Comparison of ENCODE assay signal across 19 cellular contexts in the genomic region with DNA sequence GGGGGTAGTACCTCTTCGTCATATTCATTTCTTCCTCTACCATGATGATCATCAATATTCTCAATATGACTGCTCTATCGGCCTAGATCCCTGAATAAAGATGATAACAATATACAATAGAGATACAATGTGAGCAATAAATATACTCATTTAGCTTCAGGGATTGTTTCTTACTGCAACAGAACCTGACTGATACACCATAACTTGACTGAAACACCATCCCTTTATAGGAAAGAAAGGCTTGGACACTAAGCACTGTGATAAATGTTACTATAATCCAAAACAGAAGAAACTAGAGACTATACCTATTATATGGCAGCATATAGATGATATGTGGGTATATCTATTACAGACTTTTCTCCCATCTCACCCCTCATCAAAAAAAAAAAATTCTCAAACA. TPM values are rescaled to one million over a fixed set of nuclear protein-coding genes. Genes with fewer than 3 reads are reported as not detected.
DNase-seq lines count a peak whose midpoint lies in the region; ATAC-seq, FAIRE-seq and TF ChIP-seq lines count a peak whose summit lies in the region.
"Had no signal": no experiment of that assay in that cellular context is flagged by ENCODE, and none has a peak within 500 bp of the region (broad histone marks: within the 10 kb centered on the region; RNA-seq: fewer than 3 reads in every experiment).

No MANE protein-coding gene starts in this region.

- no peak for TF ChIP-seq POLR2A in heart left ventricle (IDR thresholded peaks at IDR 0.05)
- no peak for TF ChIP-seq POLR2A in endothelial cell of umbilical vein (IDR thresholded peaks at IDR 0.05; ENCODE audit: low read depth, low read length)

- H4K20me1 ChIP-seq in endothelial cell of umbilical vein (replicated peaks; ENCODE audit: control insufficient read depth, extremely low read depth, insufficient read depth, low read length), result no peaks in the 10 kb centered on the region
- H4K20me1 ChIP-seq in osteoblast (ENCODE audit: insufficient read depth, low read length), result no peaks in the 10 kb centered on the region
- H4K20me1 ChIP-seq: BLaER1 treated with 17β-estradiol and CSF1 and Interleukin-3, amounts not matched to agents 10 nM and 100 nM had no signal

- H3K4me3 ChIP-seq in heart left ventricle (peak overlapping the region in 3 of 12 donors; percentile 63 to 80 (median 66)), endothelial cell of umbilical vein (replicated peaks in 1 of 3; ENCODE audit: insufficient read depth in 1 of 3, low read depth in 1 of 3, low read length in 3 of 3) (no peak overlapping the region), osteoblast (ENCODE audit: insufficient read depth, low read length) (no peak overlapping the region), tibial artery (no peak overlapping the region)

- H3K27ac ChIP-seq in heart left ventricle (peak overlapping the region in 10 of 12 donors; percentile 82 to 97 (median 94)), endothelial cell of umbilical vein (ENCODE audit: insufficient read depth, low read depth, low read length) (peak overlapping the region; percentile 100), osteoblast (ENCODE audit: low read depth, low read length) (no peak overlapping the region), tibial artery (peak overlapping the region; percentile 79 to 82)
- H3K27ac ChIP-seq: BLaER1 treated with 17β-estradiol and CSF1 and Interleukin-3, amounts not matched to agents 10 nM and 100 nM had no signal

- H3K27me3 ChIP-seq in heart left ventricle (no peaks in the 10 kb centered on the region), endothelial cell of umbilical vein (ENCODE audit: control insufficient read depth in 2 of 2, insufficient read depth in 2 of 2, low read length in 2 of 2) (no peaks in the 10 kb centered on the region), osteoblast (ENCODE audit: insufficient read depth, low read length) (no peaks in the 10 kb centered on the region), tibial artery (no peaks in the 10 kb centered on the region)
- H3K27me3 ChIP-seq: BLaER1 treated with 17β-estradiol and CSF1 and Interleukin-3, amounts not matched to agents 10 nM and 100 nM had no signal

- no peak for ATAC-seq in heart left ventricle
- ATAC-seq in left cardiac atrium, result no peak
- ATAC-seq in HG02588 (IDR thresholded peaks at IDR 0.05; ENCODE audit: unreplicated experiment), result no peak

- intact Hi-C loops in heart left ventricle (cut with DNase I) (no loop called here), left cardiac atrium (cut with DNase I) (no loop called here), endothelial cell of umbilical vein (cut with micrococcal nuclease) (no loop called here), tibial artery (cut with DNase I; ENCODE audit: low total_unique reads) (no loop called here)

- H2AFZ ChIP-seq in endothelial cell of umbilical vein (ENCODE audit: low read depth, low read length), result no peak overlapping the region
- no peak overlapping the region for H2AFZ ChIP-seq in osteoblast (ENCODE audit: low read length)

- no TSS peak for BruUV-seq in endothelial cell of umbilical vein (replicated peaks; lab: Mats Ljungman, UMichigan)

- FAIRE-seq in endothelial cell of umbilical vein (lab: Jason Lieb, UNC), result no peak
- FAIRE-seq: H1, RCC 7860 had no signal

- dilution Hi-C loops in endothelial cell of umbilical vein (cut with MboI; ENCODE audit: extremely low pct_ligation_motif_present, low sequenced_read_pairs), result no loop called here

- no peaks in the 10 kb centered on the region for H3K9me3 ChIP-seq in heart left ventricle
- H3K9me3 ChIP-seq in endothelial cell of umbilical vein (replicated peaks; ENCODE audit: control insufficient read depth, insufficient read depth, low read length), result no peaks in the 10 kb centered on the region
- no peaks in the 10 kb centered on the region for H3K9me3 ChIP-seq in osteoblast (ENCODE audit: low read depth, low read length)
- no peaks in the 10 kb centered on the region for H3K9me3 ChIP-seq in tibial artery
- H3K9me3 ChIP-seq: BLaER1 treated with 17β-estradiol and CSF1 and Interleukin-3, amounts not matched to agents 10 nM and 100 nM had no signal

- 92 to 100% (median 97%) methylated on average over 2 of the region's 2 CpGs for WGBS in heart left ventricle, 4 donors

- H3K4me2 ChIP-seq in endothelial cell of umbilical vein (ENCODE audit: insufficient read depth, low read length), result peak overlapping the region; percentile 95
- H3K4me2 ChIP-seq in osteoblast (ENCODE audit: insufficient read depth, low read length), result peak overlapping the region; percentile 96

- peak overlapping the region; percentile 98 for H3K9ac ChIP-seq in endothelial cell of umbilical vein (replicated peaks; ENCODE audit: extremely low read depth, insufficient read depth, low read length)

- no peaks in the 10 kb centered on the region for H3K36me3 ChIP-seq in heart left ventricle
- no peaks in the 10 kb centered on the region for H3K36me3 ChIP-seq in endothelial cell of umbilical vein (ENCODE audit: control insufficient read depth in 2 of 2, extremely low read depth in 1 of 2, insufficient read depth in 2 of 2, low read length in 2 of 2)
- H3K36me3 ChIP-seq in osteoblast (ENCODE audit: insufficient read depth, low read length), result no peaks in the 10 kb centered on the region
- H3K36me3 ChIP-seq in tibial artery, result no peaks in the 10 kb centered on the region
- H3K36me3 ChIP-seq: BLaER1 treated with 17β-estradiol and CSF1 and Interleukin-3, amounts not matched to agents 10 nM and 100 nM had no signal

- H3K79me2 ChIP-seq in endothelial cell of umbilical vein (ENCODE audit: control insufficient read depth, insufficient read depth, low read length), result peaks cover 36% of the 10 kb centered on the region
- no peaks in the 10 kb centered on the region for H3K79me2 ChIP-seq in osteoblast (ENCODE audit: insufficient read depth, low read length)

- DNase-seq in heart left ventricle (no peak), left cardiac atrium (no peak), endothelial cell of umbilical vein (ENCODE audit: low read depth, low spot score) (no peak), osteoblast (ENCODE audit: insufficient read length, low spot score, missing footprints) (no peak), tibial artery (no peak), GOT3 (lab: John Stamatoyannopoulos, UW) (no peak), D341Med (ENCODE audit: low spot score) (no peak)
- DNase-seq: 8988T, DMS 273 treated with DMSO at 0.1 percent for 48 hours, HFFc6, Kasumi-1, NCI-H1930, NCI-H2171 treated with DMSO at 0.1 percent for 48 hours, NCI-H774 had no signal

- POLR2A ChIA-PET in endothelial cell of umbilical vein (lab: Charles Lee), result interaction anchor here (1.9 to 3.5 kb wide), 2 partner anchors 10 to 17 kb away, joined by 9 to 30 read pairs; no protein-coding TSS in a partner anchor

- CTCF ChIA-PET in endothelial cell of umbilical vein (lab: Charles Lee), result interaction anchor here (1.4 to 4.6 kb wide), 7 partner anchors 11 to 163 kb away, joined by 4 to 48 read pairs (median 10); no protein-coding TSS in a partner anchor

- no peaks in the 10 kb centered on the region for H3K9me1 ChIP-seq in endothelial cell of umbilical vein (replicated peaks; ENCODE audit: control insufficient read depth, extremely low read depth, insufficient read depth, low read length)

- H3K4me1 ChIP-seq in heart left ventricle (peaks cover 0 to 33% (median 4%) of the 10 kb centered on the region in 12 donors), endothelial cell of umbilical vein (ENCODE audit: control insufficient read depth, extremely low read depth, insufficient read depth, low read length) (peaks cover 28% of the 10 kb centered on the region), osteoblast (ENCODE audit: insufficient read depth, low read length) (peaks cover 16% of the 10 kb centered on the region), tibial artery (peaks cover 0 to 12% (median 7%) of the 10 kb centered on the region in 4 donors)

- TF ChIP-seq CTCF in heart left ventricle (IDR thresholded peaks at IDR 0.05), result no peak
- no peak for TF ChIP-seq CTCF in endothelial cell of umbilical vein (IDR thresholded peaks at IDR 0.05; ENCODE audit: extremely low read depth in 1 of 2, insufficient read depth in 1 of 2, low read depth in 1 of 2, low read length in 2 of 2)
- no peak for TF ChIP-seq CTCF in osteoblast (IDR thresholded peaks at IDR 0.05; ENCODE audit: extremely low read depth, low read depth, low read length)
- no peak for TF ChIP-seq CTCF in tibial artery (IDR thresholded peaks at IDR 0.05)

TF ChIP-seq in endothelial cell of umbilical vein, 7 proteins besides CTCF, POLR2A, EP300 and RAD21:
- TF ChIP-seq POLR2AphosphoS5 (IDR thresholded peaks at IDR 0.05; ENCODE audit: insufficient read depth, low read depth, low read length) (no peak), EZH2 (IDR thresholded peaks at IDR 0.05; ENCODE audit: borderline replicate concordance, low read depth, low read length, severe bottlenecking) (no peak), FOS (IDR thresholded peaks at IDR 0.05; ENCODE audit: borderline replicate concordance, insufficient read depth, low read length) (no peak), GATA2 (IDR thresholded peaks at IDR 0.05; ENCODE audit: insufficient read depth, insufficient read length, low read depth, low read length) (no peak), JUN (IDR thresholded peaks at IDR 0.05; ENCODE audit: borderline replicate concordance, insufficient read depth, insufficient read length, low read depth) (no peak), MYC (IDR thresholded peaks at IDR 0.05; ENCODE audit: low read depth, low read length) (no peak)
- TF ChIP-seq, protein P1, sequence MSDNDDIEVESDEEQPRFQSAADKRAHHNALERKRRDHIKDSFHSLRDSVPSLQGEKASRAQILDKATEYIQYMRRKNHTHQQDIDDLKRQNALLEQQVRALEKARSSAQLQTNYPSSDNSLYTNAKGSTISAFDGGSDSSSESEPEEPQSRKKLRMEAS (IDR thresholded peaks at IDR 0.05; ENCODE audit: insufficient read depth, insufficient read length), result no peak

RNA-seq across cellular contexts. Expression of gene RHOJ, which starts 1.2 kb away (rescaled TPM):
- total RNA-seq in heart left ventricle (10 to 100 TPM in 6 of 9 donors, 1 to 10 TPM in 3; 6.5 to 26.0 (median 11.6) TPM), left cardiac atrium (10 to 100 TPM; 19.5 to 27.1 TPM), endothelial cell of umbilical vein (177 and 191 TPM in 2 replicates), osteoblast (3.8 and 4.3 TPM in 2 replicates)
- polyA plus RNA-seq in heart left ventricle (10 to 100 TPM in 1 of 2 donors, 1 to 10 TPM in 1; 7.9 to 10.4 TPM), endothelial cell of umbilical vein (485 and 486 TPM in 2 replicates)
- 449 and 481 TPM in 2 replicates for polyA plus RNA-seq in endothelial cell of umbilical vein (2011; cell fraction: cytosol; rRNA removed)
- polyA plus RNA-seq in endothelial cell of umbilical vein (2011; cell fraction: nucleus; rRNA removed), result 868 and 1,006 TPM in 2 replicates
- 280 and 281 TPM in 2 replicates for polyA plus RNA-seq in endothelial cell of umbilical vein (2012)
- polyA minus RNA-seq in endothelial cell of umbilical vein, result 1,842 and 2,031 TPM in 2 replicates
- not detected for polyA minus RNA-seq in endothelial cell of umbilical vein (2011; cell fraction: cytosol; rRNA and poly(A)+ RNA removed)
- polyA minus RNA-seq in endothelial cell of umbilical vein (2011; cell fraction: nucleus; rRNA and poly(A)+ RNA removed), result 1,100 and 1,279 TPM in 2 replicates
- total RNA-seq: H1, NCI-H460 had no signal
